8 cellular contexts compared by ENCODE assay signal in genomic region chr10:86775056-86775858, GRCh38. TPM values are rescaled to one million over a fixed set of nuclear protein-coding genes. Genes with fewer than 3 reads are reported as not detected.
DNase-seq lines count a peak whose midpoint lies in the region; ATAC-seq and TF ChIP-seq lines count a peak whose summit lies in the region.

No MANE protein-coding gene starts in this region.

- ATAC-seq in GM18870 (IDR thresholded peaks at IDR 0.05; ENCODE audit: unreplicated experiment) (peak; percentile 78), HG03039 (IDR thresholded peaks at IDR 0.05; ENCODE audit: unreplicated experiment) (peak; percentile 72), mucosa of descending colon (peak; percentile 86), T-cell (replicated peaks in 1 of 4) (no peak)
- ATAC-seq in activated T-helper 17 cell treated with anti-CD3 and anti-CD28 coated beads, Interleukin-2, amount 50 U/mL, for 72 hours (replicated peaks): peak; percentile 53

- H3K4me1 ChIP-seq in mucosa of descending colon (ENCODE audit: low read depth): peaks cover 4% of the 10 kb centered on the region

- no peaks in the 10 kb centered on the region for H3K9me3 ChIP-seq in mucosa of descending colon

- no peak for TF ChIP-seq CTCF in mucosa of descending colon (IDR thresholded peaks at IDR 0.05)

- no peaks in the 10 kb centered on the region for H3K27me3 Mint-ChIP-seq in activated T-helper 17 cell treated with anti-CD3 and anti-CD28 coated beads, Interleukin-2, amount 50 U/mL, for 72 hours
- H3K27me3 Mint-ChIP-seq in T-cell: no peaks in the 10 kb centered on the region

- no peak overlapping the region for H3K27ac Mint-ChIP-seq in activated T-helper 17 cell treated with anti-CD3 and anti-CD28 coated beads, Interleukin-2, amount 50 U/mL, for 72 hours
- no peak overlapping the region for H3K27ac Mint-ChIP-seq in T-cell

- no peak overlapping the region for H3K4me3 Mint-ChIP-seq in activated T-helper 17 cell treated with anti-CD3 and anti-CD28 coated beads, Interleukin-2, amount 50 U/mL, for 72 hours
- no peak overlapping the region for H3K4me3 Mint-ChIP-seq in T-cell

- H3K36me3 Mint-ChIP-seq in activated T-helper 17 cell treated with anti-CD3 and anti-CD28 coated beads, Interleukin-2, amount 50 U/mL, for 72 hours (ENCODE audit: low read depth): no peaks in the 10 kb centered on the region
- peaks cover 9% of the 10 kb centered on the region for H3K36me3 Mint-ChIP-seq in T-cell

- no peaks in the 10 kb centered on the region for H3K36me3 ChIP-seq in mucosa of descending colon (ENCODE audit: low read depth)

- H3K9me3 Mint-ChIP-seq in activated T-helper 17 cell treated with anti-CD3 and anti-CD28 coated beads, Interleukin-2, amount 50 U/mL, for 72 hours: no peaks in the 10 kb centered on the region
- H3K9me3 Mint-ChIP-seq in T-cell: no peaks in the 10 kb centered on the region

- POLR2A ChIA-PET in T-cell (lab: Charles Lee): interaction anchor here in 1 of 2 donors (0.7 kb wide), 1 partner anchor 59 kb away, joined by 3 read pairs; no protein-coding TSS in a partner anchor

- DNase-seq in mucosa of descending colon: no peak
- DNase-seq in activated CD4-positive, alpha-beta T cell treated with anti-CD3 and anti-CD28 coated beads for 4 hours: no peak
- DNase-seq in activated CD8-positive, alpha-beta memory T cell treated with anti-CD3 and anti-CD28 coated beads, Interleukin-2, amount 50 U/mL, for 4 hours: no peak
- DNase-seq in T-cell: no peak
- no peak for DNase-seq in epidermal melanocyte (ENCODE audit: insufficient read length, low spot score)

- H3K4me1 Mint-ChIP-seq in activated T-helper 17 cell treated with anti-CD3 and anti-CD28 coated beads, Interleukin-2, amount 50 U/mL, for 72 hours: peaks cover 11% of the 10 kb centered on the region
- H3K4me1 Mint-ChIP-seq in T-cell: peaks cover 9 to 11% (median 9%) of the 10 kb centered on the region in 3 donors

- CTCF ChIA-PET in T-cell (lab: Charles Lee): interaction anchor here (0.5 to 0.6 kb wide), 2 partner anchors 44 to 109 kb away, joined by 4 to 5 read pairs; no protein-coding TSS in a partner anchor

- intact Hi-C loops in mucosa of descending colon (cut with DNase I, micrococcal nuclease): no loop called here

- no peak overlapping the region for H3K4me3 ChIP-seq in mucosa of descending colon

RNA-seq across cellular contexts. Expression of gene BMPR1A, which starts 18.8 kb away (rescaled TPM):
- 10 to 100 TPM; 11.1 to 14.4 TPM for total RNA-seq in activated T-helper 17 cell treated with anti-CD3 and anti-CD28 coated beads, Interleukin-2, amount 50 U/mL, for 72 hours
- total RNA-seq in mucosa of descending colon (100 to 1,000 TPM in 1 of 3 donors, 10 to 100 TPM in 2; 44.4 to 126 (median 45.3) TPM), T-cell (10 to 100 TPM in 4 of 5 donors, 1 to 10 TPM in 1; 7.8 to 15.0 (median 11.4) TPM)

Comparison
In these comparisons a context has a peak if more than half of its experiments do, and no peak if none do; other contexts are left out.
1. ATAC-seq: peak in GM18870 (single experiment), HG03039 (single experiment), activated T-helper 17 cell treated with anti-CD3 and anti-CD28 coated beads, Interleukin-2, amount 50 U/mL, for 72 hours (single experiment) and mucosa of descending colon (single experiment); none in T-cell (0 of 4).